Comparison of ENCODE assay signal across 17 cellular contexts in the genomic region with DNA sequence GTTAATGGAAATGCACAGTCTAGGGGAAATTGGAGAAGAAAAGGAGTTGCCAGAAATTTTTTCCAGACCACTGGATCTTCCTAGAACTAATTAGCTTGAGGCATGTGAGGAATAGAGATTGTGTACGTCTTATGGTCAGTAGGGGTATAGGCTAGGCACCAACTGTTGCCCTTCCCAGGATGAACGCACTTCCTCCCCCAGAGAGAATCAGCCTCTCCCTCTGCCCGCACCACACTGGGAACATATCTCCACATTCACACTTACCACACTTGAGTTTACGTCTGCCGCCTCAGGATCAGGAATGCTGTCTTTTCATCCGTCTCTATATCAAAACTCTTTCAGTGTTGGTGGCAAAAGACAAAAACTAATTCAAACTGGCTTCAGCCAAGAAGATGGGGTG.
A peak's percentile ranks its signal among the peaks of the same experiment; 100 is the strongest.
DNase-seq lines count a peak whose midpoint lies in the region; ATAC-seq and TF ChIP-seq lines count a peak whose summit lies in the region.
"Had no signal": no experiment of that assay in that cellular context is flagged by ENCODE, and none has a peak within 500 bp of the region (broad histone marks: within the 10 kb centered on the region; RNA-seq: fewer than 3 reads in every experiment).

No MANE protein-coding gene starts in this region.

- peaks cover 0 to 5% of the 10 kb centered on the region in 2 donors for H3K4me1 ChIP-seq in right atrium auricular region

- ATAC-seq in HG03175 (IDR thresholded peaks at IDR 0.05; ENCODE audit: unreplicated experiment): no peak

- peak; percentile 28 for DNase-seq in DMS 273 treated with DMSO at 0.1 percent for 48 hours (lab: John Stamatoyannopoulos, UW)
- DNase-seq in NCI-H446 treated with DMSO at 0.1 percent for 48 hours (lab: John Stamatoyannopoulos, UW): peak; percentile 58
- no peak for DNase-seq in dorsolateral prefrontal cortex
- DNase-seq in right atrium auricular region (ENCODE audit: low spot score): no peak
- DNase-seq in activated CD8-positive, alpha-beta memory T cell treated with anti-CD3 and anti-CD28 coated beads for 24 hours: no peak
- no peak for DNase-seq in SHP77 (lab: John Stamatoyannopoulos, UW)
- DNase-seq in putamen (ENCODE audit: low spot score): no peak
- DNase-seq: CD8-positive, alpha-beta memory T cell; GF-D8; GOT3; Kasumi-1; MG63; NCI-H1048; NCI-H1436; NCI-H1930; NCI-H748 treated with DMSO at 0.1 percent for 48 hours had no signal

- H3K27me3 ChIP-seq in dorsolateral prefrontal cortex: peaks cover 0 to 29% (median 0%) of the 10 kb centered on the region in 45 donors
- H3K27me3 ChIP-seq in right atrium auricular region: no peaks in the 10 kb centered on the region
- H3K27me3 ChIP-seq: MG63 had no signal

- no peaks in the 10 kb centered on the region for H3K9me3 ChIP-seq in right atrium auricular region
- H3K9me3 ChIP-seq: MG63 had no signal

- H3K27ac ChIP-seq in dorsolateral prefrontal cortex: peak overlapping the region in 2 of 59 donors; percentile 5 to 15
- peak overlapping the region; percentile 21 to 77 for H3K27ac ChIP-seq in right atrium auricular region

- H3K4me3 ChIP-seq in dorsolateral prefrontal cortex: peak overlapping the region in 35 of 59 donors; percentile 0 to 49 (median 26)
- H3K4me3 ChIP-seq in right atrium auricular region: peak overlapping the region; percentile 21 to 28
- H3K4me3 ChIP-seq: MG63 had no signal

- TF ChIP-seq CTCF in dorsolateral prefrontal cortex (IDR thresholded peaks at IDR 0.05 in 54 of 56, conservative IDR thresholded peaks at IDR 0.05 in 2 of 56; ENCODE audit: low read depth in 1 of 56, partially characterized antibody in 56 of 56) (no peak), right atrium auricular region (IDR thresholded peaks at IDR 0.05) (no peak)

- intact Hi-C loops in dorsolateral prefrontal cortex (cut with DNase I): no loop called here

- H3K36me3 ChIP-seq in right atrium auricular region: no peaks in the 10 kb centered on the region
- H3K36me3 ChIP-seq: MG63 had no signal

Comparison
In these comparisons a context has a peak if more than half of its experiments do, and no peak if none do; other contexts are left out.
1. DNase-seq: peak in DMS 273 treated with DMSO at 0.1 percent for 48 hours (single experiment) and NCI-H446 treated with DMSO at 0.1 percent for 48 hours (single experiment); none in dorsolateral prefrontal cortex (0 of 10), right atrium auricular region (single experiment), activated CD8-positive, alpha-beta memory T cell treated with anti-CD3 and anti-CD28 coated beads for 24 hours (single experiment), SHP77 (0 of 2) and putamen (single experiment).